12 cellular contexts compared by ENCODE assay signal in the genomic region with DNA sequence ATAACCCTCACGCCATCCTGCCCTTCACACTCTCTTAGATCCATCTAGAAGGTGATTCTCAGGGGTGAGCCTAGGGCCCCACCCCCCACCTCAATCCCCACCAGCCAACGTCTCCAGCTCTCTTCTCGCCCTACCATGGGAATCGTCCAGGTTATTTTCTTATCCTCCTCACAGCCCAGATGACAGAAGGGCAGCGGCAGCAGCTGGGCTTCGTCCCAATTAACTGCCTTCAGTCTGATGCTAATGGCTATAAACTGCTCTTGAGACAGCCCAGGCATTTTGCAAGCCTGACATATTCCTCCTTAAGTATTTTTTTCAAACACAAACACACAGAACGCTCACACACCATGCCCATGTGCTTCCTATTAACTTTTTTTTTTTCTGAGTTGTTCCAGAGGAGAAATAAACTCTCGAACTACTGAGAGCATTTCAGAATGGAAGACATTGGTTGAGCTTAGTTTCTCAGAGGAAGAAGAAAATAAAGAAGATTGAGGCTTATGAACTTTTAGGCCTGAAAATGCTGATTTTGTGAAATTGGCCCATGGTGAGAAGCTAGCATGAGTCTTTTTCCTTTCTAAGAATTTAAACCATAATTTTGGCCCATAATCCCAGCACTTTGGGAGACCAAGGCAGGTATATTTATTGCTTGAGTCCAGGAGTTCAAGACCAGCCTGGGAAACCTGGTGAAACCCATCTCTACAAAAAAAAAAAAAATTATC.
DNase-seq lines count a peak whose midpoint lies in the region; ATAC-seq and TF ChIP-seq lines count a peak whose summit lies in the region.
"Had no signal": no experiment of that assay in that cellular context is flagged by ENCODE, and none has a peak within 500 bp of the region (broad histone marks: within the 10 kb centered on the region; RNA-seq: fewer than 3 reads in every experiment).

No MANE protein-coding gene starts in this region.

- H3K4me1 ChIP-seq in lower lobe of right lung (peaks cover 2% of the 10 kb centered on the region), upper lobe of right lung (peaks cover 7% of the 10 kb centered on the region), neural progenitor cell (no peaks in the 10 kb centered on the region)

- no peaks in the 10 kb centered on the region for H3K36me3 Mint-ChIP-seq in neural progenitor cell

- ATAC-seq in lower lobe of right lung (peak; percentile 42 to 49), upper lobe of right lung (peak; percentile 47), HG03097 (IDR thresholded peaks at IDR 0.05; ENCODE audit: low FRiP score, unreplicated experiment) (no peak), HG02678 (IDR thresholded peaks at IDR 0.05; ENCODE audit: unreplicated experiment) (no peak)

- H3K4me1 Mint-ChIP-seq in neural progenitor cell: peaks cover 3% of the 10 kb centered on the region

- peaks cover 6% of the 10 kb centered on the region for H4K20me1 ChIP-seq in neural progenitor cell (ENCODE audit: low read depth)

- DNase-seq in NCI-H82 (lab: John Stamatoyannopoulos, UW): peak; percentile 50
- no peak for DNase-seq in NCI-H82 treated with DMSO at 0.1 percent for 48 hours (lab: John Stamatoyannopoulos, UW; ENCODE audit: unreplicated experiment)
- peak; percentile 72 for DNase-seq in brain pericyte (ENCODE audit: low read depth, low spot score)
- no peak for DNase-seq in lower lobe of right lung
- no peak for DNase-seq in upper lobe of right lung
- DNase-seq in neural progenitor cell (ENCODE audit: low spot score): no peak
- DNase-seq: brain microvascular endothelial cell, EL, NCI-H2029 had no signal

- no peaks in the 10 kb centered on the region for H3F3A ChIP-seq in neural progenitor cell (ENCODE audit: low read depth)

- no peak overlapping the region for H3K4me3 Mint-ChIP-seq in neural progenitor cell

- H3K27ac Mint-ChIP-seq in neural progenitor cell: no peak overlapping the region

- no peak overlapping the region for H3K4me2 ChIP-seq in neural progenitor cell

- no peaks in the 10 kb centered on the region for H3K79me2 ChIP-seq in neural progenitor cell (ENCODE audit: low read depth)

- TF ChIP-seq CTCF in lower lobe of right lung (IDR thresholded peaks at IDR 0.05) (no peak), upper lobe of right lung (IDR thresholded peaks at IDR 0.05) (no peak), neural progenitor cell (IDR thresholded peaks at IDR 0.05) (no peak)

- no peak overlapping the region for H3K9ac ChIP-seq in neural progenitor cell

- H3K27me3 Mint-ChIP-seq in neural progenitor cell (ENCODE audit: insufficient read depth, low read depth): peaks cover 14% of the 10 kb centered on the region

- no peak overlapping the region for H2AFZ ChIP-seq in neural progenitor cell (replicated peaks)

- no peaks in the 10 kb centered on the region for H3K36me3 ChIP-seq in lower lobe of right lung
- H3K36me3 ChIP-seq in upper lobe of right lung: no peaks in the 10 kb centered on the region
- no peaks in the 10 kb centered on the region for H3K36me3 ChIP-seq in neural progenitor cell
- H3K36me3 ChIP-seq: brain microvascular endothelial cell had no signal

- no peak overlapping the region for H3K27ac ChIP-seq in lower lobe of right lung
- no peak overlapping the region for H3K27ac ChIP-seq in upper lobe of right lung
- H3K27ac ChIP-seq in neural progenitor cell: no peak overlapping the region
- H3K27ac ChIP-seq: brain microvascular endothelial cell, VCaP had no signal

- H3K27me3 ChIP-seq in lower lobe of right lung (ENCODE audit: low read depth) (no peaks in the 10 kb centered on the region), upper lobe of right lung (no peaks in the 10 kb centered on the region), neural progenitor cell (no peaks in the 10 kb centered on the region)

- H3K4me3 ChIP-seq in lower lobe of right lung: no peak overlapping the region
- H3K4me3 ChIP-seq in upper lobe of right lung: no peak overlapping the region
- H3K4me3 ChIP-seq in neural progenitor cell: no peak overlapping the region

- intact Hi-C loops in lower lobe of right lung (cut with DNase I): no loop called here
- intact Hi-C loops in upper lobe of right lung (cut with DNase I): no loop called here

- H3K9me3 Mint-ChIP-seq in neural progenitor cell: no peaks in the 10 kb centered on the region

- H3K9me3 ChIP-seq in lower lobe of right lung: no peaks in the 10 kb centered on the region
- no peaks in the 10 kb centered on the region for H3K9me3 ChIP-seq in upper lobe of right lung
- no peaks in the 10 kb centered on the region for H3K9me3 ChIP-seq in neural progenitor cell (ENCODE audit: low read depth)

Comparison
In these comparisons a context has a peak if more than half of its experiments do, and no peak if none do; other contexts are left out.
1. DNase-seq: peak in NCI-H82 (single experiment) and brain pericyte (single experiment); none in NCI-H82 treated with DMSO at 0.1 percent for 48 hours (single experiment), lower lobe of right lung (single experiment), upper lobe of right lung (single experiment) and neural progenitor cell (single experiment).
2. ATAC-seq: peak in lower lobe of right lung (2 of 2) and upper lobe of right lung (single experiment); none in HG03097 (single experiment) and HG02678 (single experiment).